In genomic region chr16:71762186-71762585, GRCh38 we compare ENCODE assay signal across 22 cellular contexts. TPM values are rescaled to one million over a fixed set of nuclear protein-coding genes. Genes with fewer than 3 reads are reported as not detected.
A peak's percentile ranks its signal among the peaks of the same experiment; 100 is the strongest.
DNase-seq lines count a peak whose midpoint lies in the region; ATAC-seq, FAIRE-seq and TF ChIP-seq lines count a peak whose summit lies in the region.
"Had no signal": no experiment of that assay in that cellular context is flagged by ENCODE, and none has a peak within 500 bp of the region (broad histone marks: within the 10 kb centered on the region; RNA-seq: fewer than 3 reads in every experiment).

No MANE protein-coding gene starts in this region.

- no TSS peak for BruUV-seq in Calu3 (replicated peaks; lab: Mats Ljungman, UMichigan)

- H3K9me3 ChIP-seq in pancreas, result no peaks in the 10 kb centered on the region
- H3K9me3 ChIP-seq: gastroesophageal sphincter had no signal

- H3K36me3 Mint-ChIP-seq in Calu3 (ENCODE audit: insufficient read depth, unreplicated experiment), result peaks cover 37% of the 10 kb centered on the region

- H3K36me3 ChIP-seq in bronchial epithelial cell (ENCODE audit: control insufficient read depth, insufficient read depth, low read length) (peaks cover 5% of the 10 kb centered on the region), pancreas (peaks cover 0 to 38% (median 3%) of the 10 kb centered on the region in 3 donors)

- H3K4me1 ChIP-seq in pancreas, result no peaks in the 10 kb centered on the region

- intact Hi-C loops in pancreas (cut with DNase I), result no loop called here
- intact Hi-C loops in Calu3 (cut with micrococcal nuclease; ENCODE audit: unreplicated experiment), result no loop called here

- H3K27me3 ChIP-seq in bronchial epithelial cell (ENCODE audit: control insufficient read depth, insufficient read depth, low read length) (no peaks in the 10 kb centered on the region), pancreas (no peaks in the 10 kb centered on the region)
- H3K27me3 ChIP-seq: gastroesophageal sphincter had no signal

- TF ChIP-seq CTCF in HFF-Myc (IDR thresholded peaks at IDR 0.05; ENCODE audit: low read depth, low read length, missing control alignments) (no peak), bronchial epithelial cell (IDR thresholded peaks at IDR 0.05; ENCODE audit: insufficient read depth, low read length, severe bottlenecking) (no peak), pancreas (IDR thresholded peaks at IDR 0.05) (no peak), Calu3 (IDR thresholded peaks at IDR 0.05; ENCODE audit: unreplicated experiment) (no peak)

- CTCF ChIA-PET in Calu3 (lab: Charles Lee), result interaction anchor here (1.1 kb wide), 1 partner anchor 10 kb away, joined by 3 read pairs; no protein-coding TSS in a partner anchor

- H3K27ac ChIP-seq in pancreas, result no peak overlapping the region
- H3K27ac ChIP-seq: gastroesophageal sphincter, VCaP had no signal

- ATAC-seq in pancreas, result no peak
- ATAC-seq: gastroesophageal sphincter, left colon, T-helper 17 cell had no signal

- no peak overlapping the region for H3K27ac Mint-ChIP-seq in Calu3 (ENCODE audit: unreplicated experiment)
- H3K27ac Mint-ChIP-seq: mesothelial cell of epicardium, nephron had no signal

- FAIRE-seq in bronchial epithelial cell (lab: Jason Lieb, UNC) (no peak), pancreas (lab: Jason Lieb, UNC) (no peak)
- FAIRE-seq: H1 had no signal

- H3K4me3 ChIP-seq in HFF-Myc (replicated peaks; ENCODE audit: low read depth, low read length), result no peak overlapping the region
- H3K4me3 ChIP-seq in bronchial epithelial cell (ENCODE audit: low read depth, low read length), result no peak overlapping the region
- no peak overlapping the region for H3K4me3 ChIP-seq in pancreas
- H3K4me3 ChIP-seq: gastroesophageal sphincter had no signal

- no peaks in the 10 kb centered on the region for H3K9me3 Mint-ChIP-seq in Calu3 (ENCODE audit: low read depth, unreplicated experiment)
- H3K9me3 Mint-ChIP-seq: mesothelial cell of epicardium, nephron had no signal

- WGBS in pancreas, 2 donors, result 79 to 87% methylated on average over 2 of the region's 2 CpGs

- no peaks in the 10 kb centered on the region for H3K4me1 Mint-ChIP-seq in Calu3 (ENCODE audit: low read depth, unreplicated experiment)
- H3K4me1 Mint-ChIP-seq: mesothelial cell of epicardium had no signal

- no peaks in the 10 kb centered on the region for H3K27me3 Mint-ChIP-seq in Calu3 (ENCODE audit: unreplicated experiment)
- H3K27me3 Mint-ChIP-seq: T-helper 17 cell had no signal

- no peak overlapping the region for H3K4me3 Mint-ChIP-seq in Calu3 (ENCODE audit: low read depth, unreplicated experiment)
- H3K4me3 Mint-ChIP-seq: mesothelial cell of epicardium, nephron, T-helper 17 cell had no signal

- peak; percentile 77 for DNase-seq in AG08395 (ENCODE audit: low spot score)
- peak; percentile 9 for DNase-seq in HFF-Myc (ENCODE audit: extremely low read depth, low read depth)
- DNase-seq in bronchial epithelial cell (ENCODE audit: low read depth), result peak; percentile 18
- DNase-seq in iris pigment epithelial cell (ENCODE audit: low read depth), result peak; percentile 72
- DNase-seq in stimulated activated CD4-positive, alpha-beta T cell treated with anti-CD3 and anti-CD28 coated beads, Interleukin-15, amount 100 ng/mL, for 24 hours, result no peak
- no peak for DNase-seq in pancreas
- no peak for DNase-seq in retina
- no peak for DNase-seq in Calu3
- DNase-seq: activated CD4-positive, alpha-beta T cell treated with anti-CD3 and anti-CD28 coated beads, Interleukin-2, amount 50 U/mL, for 4 hours; AML-193; anterior cingulate cortex; COR-L47; left colon; NCI-H1694; OCI-M1; SHP77; T-helper 17 cell had no signal

RNA-seq across cellular contexts. Expression of gene PHLPP2, which starts 37.7 kb away (rescaled TPM):
- 2.6 and 4.0 TPM in 2 replicates for total RNA-seq in bronchial epithelial cell
- 1 to 10 TPM; 2.0 to 4.6 (median 3.1) TPM for total RNA-seq in pancreas
- polyA plus RNA-seq in pancreas, result 1 to 10 TPM; 1.3 to 2.3 TPM
- 10.0 and 11.2 TPM in 2 replicates for total RNA-seq in Calu3 (2022)

RNA-seq across cellular contexts. Expression of gene AP1G1, which starts 46.4 kb away (rescaled TPM):
- total RNA-seq in bronchial epithelial cell (29.5 and 45.8 TPM in 2 replicates), pancreas (10 to 100 TPM; 31.6 to 50.8 (median 39.8) TPM), Calu3 (2022) (144 and 152 TPM in 2 replicates)
- 10 to 100 TPM; 15.3 to 27.6 TPM for polyA plus RNA-seq in pancreas

Comparison
In these comparisons a context has a peak if more than half of its experiments do, and no peak if none do; other contexts are left out.
1. DNase-seq: peak in AG08395 (single experiment), HFF-Myc (single experiment), bronchial epithelial cell (single experiment) and iris pigment epithelial cell (single experiment); none in stimulated activated CD4-positive, alpha-beta T cell treated with anti-CD3 and anti-CD28 coated beads, Interleukin-15, amount 100 ng/mL, for 24 hours (single experiment), pancreas (0 of 6), retina (single experiment) and Calu3 (single experiment).